ENCODE assay signal across 1 cellular context in genomic region chr19:2474232-2475017, GRCh38.
TF ChIP-seq lines count a peak whose summit lies in the region.

No MANE protein-coding gene starts in this region.

TF ChIP-seq in GM12878, 131 proteins besides CTCF, POLR2A, EP300 and RAD21 (continued from another document and continues in another):
- TF ChIP-seq HSF1 (IDR thresholded peaks at IDR 0.05; ENCODE audit: low read depth, low read length) (no peak), POLR2AphosphoS2 (IDR thresholded peaks at IDR 0.05; ENCODE audit: low read depth, low read length) (no peak), STAT1 (conservative IDR thresholded peaks at IDR 0.05) (0 out of 2 replicates have a peak, but pooled peaks have one; percentile 61), NKRF (conservative IDR thresholded peaks at IDR 0.05) (no peak; the same call in 1 of the 2 replicates), NR2F1 (conservative IDR thresholded peaks at IDR 0.05) (peak; percentile 58; the same call in 1 of the 2 replicates), PAX8 (IDR thresholded peaks at IDR 0.05) (no peak), KLF5 (IDR thresholded peaks at IDR 0.05; ENCODE audit: partially characterized antibody) (no peak), MEF2B (IDR thresholded peaks at IDR 0.05; ENCODE audit: partially characterized antibody, poor library complexity, severe bottlenecking) (peak; percentile 72), MYB (IDR thresholded peaks at IDR 0.05; ENCODE audit: borderline replicate concordance, low read depth, low read length) (no peak), BCL11A (IDR thresholded peaks at IDR 0.05; ENCODE audit: low read depth, low read length) (no peak), ZBTB11 (CRISPR knock-in tag; IDR thresholded peaks at IDR 0.05) (no peak), HCFC1 (IDR thresholded peaks at IDR 0.05; ENCODE audit: low read length) (0 out of 2 replicates have a peak, but pooled peaks have one; percentile 41), MEF2A (IDR thresholded peaks at IDR 0.05; ENCODE audit: insufficient read depth, low read depth, low read length) (peak; percentile 68), ZBTB40 (IDR thresholded peaks at IDR 0.05; ENCODE audit: borderline replicate concordance) (peak; percentile 38; the same call in 1 of the 2 replicates), CREB1 (IDR thresholded peaks at IDR 0.05; ENCODE audit: low read depth) (peak; percentile 61), RCOR1 (conservative IDR thresholded peaks at IDR 0.05; ENCODE audit: low read depth, low read length) (no peak), TCF12 (IDR thresholded peaks at IDR 0.05; ENCODE audit: low read depth, low read length) (peak; percentile 79), ZNF207 (IDR thresholded peaks at IDR 0.05; ENCODE audit: borderline replicate concordance) (peak; percentile 92; the same call in 1 of the 2 replicates), IKZF2 (IDR thresholded peaks at IDR 0.05) (peak in 1 of 2 experiments; percentile 54; a peak in 1 of 4 replicates), ZSCAN29 (IDR thresholded peaks at IDR 0.05) (peak; percentile 16; the same call in 1 of the 2 replicates)
- TF ChIP-seq, protein P1, sequence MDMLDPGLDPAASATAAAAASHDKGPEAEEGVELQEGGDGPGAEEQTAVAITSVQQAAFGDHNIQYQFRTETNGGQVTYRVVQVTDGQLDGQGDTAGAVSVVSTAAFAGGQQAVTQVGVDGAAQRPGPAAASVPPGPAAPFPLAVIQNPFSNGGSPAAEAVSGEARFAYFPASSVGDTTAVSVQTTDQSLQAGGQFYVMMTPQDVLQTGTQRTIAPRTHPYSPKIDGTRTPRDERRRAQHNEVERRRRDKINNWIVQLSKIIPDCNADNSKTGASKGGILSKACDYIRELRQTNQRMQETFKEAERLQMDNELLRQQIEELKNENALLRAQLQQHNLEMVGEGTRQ (IDR thresholded peaks at IDR 0.05; ENCODE audit: borderline replicate concordance, low read depth, low read length): no peak
- TF ChIP-seq, protein P2, sequence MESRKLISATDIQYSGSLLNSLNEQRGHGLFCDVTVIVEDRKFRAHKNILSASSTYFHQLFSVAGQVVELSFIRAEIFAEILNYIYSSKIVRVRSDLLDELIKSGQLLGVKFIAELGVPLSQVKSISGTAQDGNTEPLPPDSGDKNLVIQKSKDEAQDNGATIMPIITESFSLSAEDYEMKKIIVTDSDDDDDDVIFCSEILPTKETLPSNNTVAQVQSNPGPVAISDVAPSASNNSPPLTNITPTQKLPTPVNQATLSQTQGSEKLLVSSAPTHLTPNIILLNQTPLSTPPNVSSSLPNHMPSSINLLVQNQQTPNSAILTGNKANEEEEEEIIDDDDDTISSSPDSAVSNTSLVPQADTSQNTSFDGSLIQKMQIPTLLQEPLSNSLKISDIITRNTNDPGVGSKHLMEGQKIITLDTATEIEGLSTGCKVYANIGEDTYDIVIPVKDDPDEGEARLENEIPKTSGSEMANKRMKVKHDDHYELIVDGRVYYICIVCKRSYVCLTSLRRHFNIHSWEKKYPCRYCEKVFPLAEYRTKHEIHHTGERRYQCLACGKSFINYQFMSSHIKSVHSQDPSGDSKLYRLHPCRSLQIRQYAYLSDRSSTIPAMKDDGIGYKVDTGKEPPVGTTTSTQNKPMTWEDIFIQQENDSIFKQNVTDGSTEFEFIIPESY (IDR thresholded peaks at IDR 0.05): no peak
- TF ChIP-seq, protein P3, sequence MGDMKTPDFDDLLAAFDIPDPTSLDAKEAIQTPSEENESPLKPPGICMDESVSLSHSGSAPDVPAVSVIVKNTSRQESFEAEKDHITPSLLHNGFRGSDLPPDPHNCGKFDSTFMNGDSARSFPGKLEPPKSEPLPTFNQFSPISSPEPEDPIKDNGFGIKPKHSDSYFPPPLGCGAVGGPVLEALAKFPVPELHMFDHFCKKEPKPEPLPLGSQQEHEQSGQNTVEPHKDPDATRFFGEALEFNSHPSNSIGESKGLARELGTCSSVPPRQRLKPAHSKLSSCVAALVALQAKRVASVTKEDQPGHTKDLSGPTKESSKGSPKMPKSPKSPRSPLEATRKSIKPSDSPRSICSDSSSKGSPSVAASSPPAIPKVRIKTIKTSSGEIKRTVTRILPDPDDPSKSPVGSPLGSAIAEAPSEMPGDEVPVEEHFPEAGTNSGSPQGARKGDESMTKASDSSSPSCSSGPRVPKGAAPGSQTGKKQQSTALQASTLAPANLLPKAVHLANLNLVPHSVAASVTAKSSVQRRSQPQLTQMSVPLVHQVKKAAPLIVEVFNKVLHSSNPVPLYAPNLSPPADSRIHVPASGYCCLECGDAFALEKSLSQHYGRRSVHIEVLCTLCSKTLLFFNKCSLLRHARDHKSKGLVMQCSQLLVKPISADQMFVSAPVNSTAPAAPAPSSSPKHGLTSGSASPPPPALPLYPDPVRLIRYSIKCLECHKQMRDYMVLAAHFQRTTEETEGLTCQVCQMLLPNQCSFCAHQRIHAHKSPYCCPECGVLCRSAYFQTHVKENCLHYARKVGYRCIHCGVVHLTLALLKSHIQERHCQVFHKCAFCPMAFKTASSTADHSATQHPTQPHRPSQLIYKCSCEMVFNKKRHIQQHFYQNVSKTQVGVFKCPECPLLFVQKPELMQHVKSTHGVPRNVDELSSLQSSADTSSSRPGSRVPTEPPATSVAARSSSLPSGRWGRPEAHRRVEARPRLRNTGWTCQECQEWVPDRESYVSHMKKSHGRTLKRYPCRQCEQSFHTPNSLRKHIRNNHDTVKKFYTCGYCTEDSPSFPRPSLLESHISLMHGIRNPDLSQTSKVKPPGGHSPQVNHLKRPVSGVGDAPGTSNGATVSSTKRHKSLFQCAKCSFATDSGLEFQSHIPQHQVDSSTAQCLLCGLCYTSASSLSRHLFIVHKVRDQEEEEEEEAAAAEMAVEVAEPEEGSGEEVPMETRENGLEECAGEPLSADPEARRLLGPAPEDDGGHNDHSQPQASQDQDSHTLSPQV (IDR thresholded peaks at IDR 0.05): 0 out of 2 replicates have a peak, but pooled peaks have one; percentile 63
- TF ChIP-seq, protein P4, sequence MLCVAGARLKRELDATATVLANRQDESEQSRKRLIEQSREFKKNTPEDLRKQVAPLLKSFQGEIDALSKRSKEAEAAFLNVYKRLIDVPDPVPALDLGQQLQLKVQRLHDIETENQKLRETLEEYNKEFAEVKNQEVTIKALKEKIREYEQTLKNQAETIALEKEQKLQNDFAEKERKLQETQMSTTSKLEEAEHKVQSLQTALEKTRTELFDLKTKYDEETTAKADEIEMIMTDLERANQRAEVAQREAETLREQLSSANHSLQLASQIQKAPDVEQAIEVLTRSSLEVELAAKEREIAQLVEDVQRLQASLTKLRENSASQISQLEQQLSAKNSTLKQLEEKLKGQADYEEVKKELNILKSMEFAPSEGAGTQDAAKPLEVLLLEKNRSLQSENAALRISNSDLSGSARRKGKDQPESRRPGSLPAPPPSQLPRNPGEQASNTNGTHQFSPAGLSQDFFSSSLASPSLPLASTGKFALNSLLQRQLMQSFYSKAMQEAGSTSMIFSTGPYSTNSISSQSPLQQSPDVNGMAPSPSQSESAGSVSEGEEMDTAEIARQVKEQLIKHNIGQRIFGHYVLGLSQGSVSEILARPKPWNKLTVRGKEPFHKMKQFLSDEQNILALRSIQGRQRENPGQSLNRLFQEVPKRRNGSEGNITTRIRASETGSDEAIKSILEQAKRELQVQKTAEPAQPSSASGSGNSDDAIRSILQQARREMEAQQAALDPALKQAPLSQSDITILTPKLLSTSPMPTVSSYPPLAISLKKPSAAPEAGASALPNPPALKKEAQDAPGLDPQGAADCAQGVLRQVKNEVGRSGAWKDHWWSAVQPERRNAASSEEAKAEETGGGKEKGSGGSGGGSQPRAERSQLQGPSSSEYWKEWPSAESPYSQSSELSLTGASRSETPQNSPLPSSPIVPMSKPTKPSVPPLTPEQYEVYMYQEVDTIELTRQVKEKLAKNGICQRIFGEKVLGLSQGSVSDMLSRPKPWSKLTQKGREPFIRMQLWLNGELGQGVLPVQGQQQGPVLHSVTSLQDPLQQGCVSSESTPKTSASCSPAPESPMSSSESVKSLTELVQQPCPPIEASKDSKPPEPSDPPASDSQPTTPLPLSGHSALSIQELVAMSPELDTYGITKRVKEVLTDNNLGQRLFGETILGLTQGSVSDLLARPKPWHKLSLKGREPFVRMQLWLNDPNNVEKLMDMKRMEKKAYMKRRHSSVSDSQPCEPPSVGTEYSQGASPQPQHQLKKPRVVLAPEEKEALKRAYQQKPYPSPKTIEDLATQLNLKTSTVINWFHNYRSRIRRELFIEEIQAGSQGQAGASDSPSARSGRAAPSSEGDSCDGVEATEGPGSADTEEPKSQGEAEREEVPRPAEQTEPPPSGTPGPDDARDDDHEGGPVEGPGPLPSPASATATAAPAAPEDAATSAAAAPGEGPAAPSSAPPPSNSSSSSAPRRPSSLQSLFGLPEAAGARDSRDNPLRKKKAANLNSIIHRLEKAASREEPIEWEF (IDR thresholded peaks at IDR 0.05; ENCODE audit: insufficient replicate concordance, low read depth, low read length): no peak
- TF ChIP-seq, protein P5, sequence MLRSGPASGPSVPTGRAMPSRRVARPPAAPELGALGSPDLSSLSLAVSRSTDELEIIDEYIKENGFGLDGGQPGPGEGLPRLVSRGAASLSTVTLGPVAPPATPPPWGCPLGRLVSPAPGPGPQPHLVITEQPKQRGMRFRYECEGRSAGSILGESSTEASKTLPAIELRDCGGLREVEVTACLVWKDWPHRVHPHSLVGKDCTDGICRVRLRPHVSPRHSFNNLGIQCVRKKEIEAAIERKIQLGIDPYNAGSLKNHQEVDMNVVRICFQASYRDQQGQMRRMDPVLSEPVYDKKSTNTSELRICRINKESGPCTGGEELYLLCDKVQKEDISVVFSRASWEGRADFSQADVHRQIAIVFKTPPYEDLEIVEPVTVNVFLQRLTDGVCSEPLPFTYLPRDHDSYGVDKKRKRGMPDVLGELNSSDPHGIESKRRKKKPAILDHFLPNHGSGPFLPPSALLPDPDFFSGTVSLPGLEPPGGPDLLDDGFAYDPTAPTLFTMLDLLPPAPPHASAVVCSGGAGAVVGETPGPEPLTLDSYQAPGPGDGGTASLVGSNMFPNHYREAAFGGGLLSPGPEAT (IDR thresholded peaks at IDR 0.05; ENCODE audit: low read depth): peak; percentile 30; the same call in 1 of the 2 replicates
